ENCODE assay signal across 9 cellular contexts in the genomic region with DNA sequence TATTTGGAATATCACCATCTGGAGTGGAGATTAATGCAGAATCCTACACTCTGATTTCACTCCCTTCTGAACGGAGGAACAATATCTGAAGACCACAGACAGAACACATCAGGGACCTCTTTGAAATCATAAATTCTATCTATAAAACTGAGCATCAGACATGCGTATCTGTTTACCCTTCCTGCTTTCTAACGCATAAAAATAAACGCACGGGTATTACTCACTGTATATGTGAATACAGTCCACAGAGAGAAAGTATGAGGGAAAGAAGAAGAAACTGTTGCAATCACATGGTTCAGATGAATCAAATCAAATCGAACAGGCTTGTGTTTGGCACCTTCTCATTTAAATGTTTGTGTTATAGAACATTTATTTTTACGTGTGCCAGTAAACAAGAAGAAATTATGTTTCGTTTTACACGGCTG.
DNase-seq lines count a peak whose midpoint lies in the region; TF ChIP-seq lines count a peak whose summit lies in the region.
"Had no signal": no experiment of that assay in that cellular context is flagged by ENCODE, and none has a peak within 500 bp of the region (broad histone marks: within the 10 kb centered on the region; RNA-seq: fewer than 3 reads in every experiment).

No MANE protein-coding gene starts in this region.

- no peaks in the 10 kb centered on the region for H3K9me3 ChIP-seq in MG63

- CTCF ChIA-PET in BJ (lab: Yijun Ruan, JAX): interaction anchor here (0.9 to 1.5 kb wide), 2 partner anchors 15 to 85 kb away, joined by 3 read pairs; no protein-coding TSS in a partner anchor

- H3K27ac ChIP-seq in coronary artery: no peak overlapping the region

- H3K27me3 ChIP-seq in BJ (ENCODE audit: control insufficient read depth, insufficient read depth, low read length): no peaks in the 10 kb centered on the region
- H3K27me3 ChIP-seq in MG63: no peaks in the 10 kb centered on the region

- intact Hi-C loops in posterior vena cava (cut with DNase I): no loop called here

- no peaks in the 10 kb centered on the region for H3K27me3 Mint-ChIP-seq in neural crest cell (ENCODE audit: low read depth)

- H3K4me3 ChIP-seq in BJ (ENCODE audit: low read depth, low read length) (peak overlapping the region; percentile 43), MG63 (peak overlapping the region; percentile 33), coronary artery (peak overlapping the region; percentile 67)

- H3K27ac Mint-ChIP-seq in neural crest cell (ENCODE audit: unreplicated experiment): peak overlapping the region; percentile 97

- DNase-seq in BJ (ENCODE audit: low read depth) (no peak), MG63 (no peak), coronary artery (ENCODE audit: low spot score) (no peak), neural crest cell (ENCODE audit: low read depth, low spot score) (no peak), cortex of kidney (lab: John Stamatoyannopoulos, UW) (no peak), posterior vena cava (ENCODE audit: low spot score) (no peak)
- DNase-seq in activated CD8-positive, alpha-beta memory T cell treated with anti-CD3 and anti-CD28 coated beads, Interleukin-2, amount 50 U/mL, for 48 hours: no peak
- DNase-seq in activated CD4-positive, alpha-beta T cell treated with anti-CD3 and anti-CD28 coated beads, Interleukin-2, amount 50 U/mL, for 48 hours: no peak
- DNase-seq: erythroblast had no signal

- no peaks in the 10 kb centered on the region for H3K9me3 Mint-ChIP-seq in neural crest cell

- no peaks in the 10 kb centered on the region for H3K36me3 ChIP-seq in BJ (ENCODE audit: control insufficient read depth, insufficient read depth, low read length)
- no peaks in the 10 kb centered on the region for H3K36me3 ChIP-seq in MG63

- TF ChIP-seq CTCF in BJ (IDR thresholded peaks at IDR 0.05; ENCODE audit: insufficient read depth, low read depth, low read length) (no peak), coronary artery (IDR thresholded peaks at IDR 0.05) (no peak), neural crest cell (conservative IDR thresholded peaks at IDR 0.05) (no peak)

- peak overlapping the region; percentile 63 for H3K4me3 Mint-ChIP-seq in neural crest cell

- no peaks in the 10 kb centered on the region for H3K36me3 Mint-ChIP-seq in neural crest cell (ENCODE audit: low read depth)

- POLR2A ChIA-PET in BJ (lab: Charles Lee): interaction anchor here (1.0 kb wide), 1 partner anchor 48 kb away, joined by 3 read pairs; no protein-coding TSS in a partner anchor

- peaks cover 65% of the 10 kb centered on the region for H3K4me1 Mint-ChIP-seq in neural crest cell
